Comparison of ENCODE assay signal across 1 cellular context in the genomic region with DNA sequence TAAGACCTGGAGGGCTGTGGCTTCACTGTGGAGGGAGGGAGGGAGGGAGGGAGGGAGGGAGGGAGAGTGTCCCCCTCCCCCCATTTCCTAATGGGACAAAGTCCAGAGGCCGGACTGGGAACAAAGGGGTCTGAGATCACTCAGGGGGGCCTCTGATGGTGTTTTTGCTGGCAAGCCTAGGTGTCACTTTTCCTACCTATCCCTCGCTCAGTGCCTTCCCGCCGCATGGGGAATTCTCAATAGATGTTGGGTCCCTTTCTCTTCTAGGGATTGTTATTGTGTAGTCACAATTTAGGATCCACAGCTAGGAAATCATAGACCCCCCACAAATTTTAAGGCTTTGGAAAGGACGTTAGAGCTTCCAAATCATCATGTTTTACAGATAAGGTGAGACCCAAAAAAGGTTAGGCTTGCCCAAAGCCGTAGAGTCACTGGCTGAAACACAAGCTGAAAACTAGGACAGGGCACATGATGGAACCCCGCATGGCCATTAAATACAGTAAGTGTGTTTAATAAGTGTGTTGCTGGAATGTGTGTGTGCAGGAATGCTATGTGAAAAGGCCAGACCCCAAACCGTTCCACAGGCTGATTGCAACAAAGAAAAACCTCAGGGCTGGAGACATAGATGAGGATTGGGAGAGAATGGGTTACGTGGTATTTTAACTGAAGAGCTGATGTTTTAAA.
TF ChIP-seq lines count a peak whose summit lies in the region.

No MANE protein-coding gene starts in this region.

TF ChIP-seq in liver, 16 proteins besides CTCF, POLR2A, EP300 and RAD21 (continued from another document):
- TF ChIP-seq, protein P1, sequence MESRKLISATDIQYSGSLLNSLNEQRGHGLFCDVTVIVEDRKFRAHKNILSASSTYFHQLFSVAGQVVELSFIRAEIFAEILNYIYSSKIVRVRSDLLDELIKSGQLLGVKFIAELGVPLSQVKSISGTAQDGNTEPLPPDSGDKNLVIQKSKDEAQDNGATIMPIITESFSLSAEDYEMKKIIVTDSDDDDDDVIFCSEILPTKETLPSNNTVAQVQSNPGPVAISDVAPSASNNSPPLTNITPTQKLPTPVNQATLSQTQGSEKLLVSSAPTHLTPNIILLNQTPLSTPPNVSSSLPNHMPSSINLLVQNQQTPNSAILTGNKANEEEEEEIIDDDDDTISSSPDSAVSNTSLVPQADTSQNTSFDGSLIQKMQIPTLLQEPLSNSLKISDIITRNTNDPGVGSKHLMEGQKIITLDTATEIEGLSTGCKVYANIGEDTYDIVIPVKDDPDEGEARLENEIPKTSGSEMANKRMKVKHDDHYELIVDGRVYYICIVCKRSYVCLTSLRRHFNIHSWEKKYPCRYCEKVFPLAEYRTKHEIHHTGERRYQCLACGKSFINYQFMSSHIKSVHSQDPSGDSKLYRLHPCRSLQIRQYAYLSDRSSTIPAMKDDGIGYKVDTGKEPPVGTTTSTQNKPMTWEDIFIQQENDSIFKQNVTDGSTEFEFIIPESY (IDR thresholded peaks at IDR 0.05): no peak
- TF ChIP-seq JUND (IDR thresholded peaks at IDR 0.05) (no peak), NR2F2 (IDR thresholded peaks at IDR 0.05) (no peak), EGR1 (IDR thresholded peaks at IDR 0.05; ENCODE audit: low read depth in 2 of 2) (no peak)
TF ChIP-seq in liver: peak in this region for 2.
